ENCODE assay signal across 11 cellular contexts in the genomic region with DNA sequence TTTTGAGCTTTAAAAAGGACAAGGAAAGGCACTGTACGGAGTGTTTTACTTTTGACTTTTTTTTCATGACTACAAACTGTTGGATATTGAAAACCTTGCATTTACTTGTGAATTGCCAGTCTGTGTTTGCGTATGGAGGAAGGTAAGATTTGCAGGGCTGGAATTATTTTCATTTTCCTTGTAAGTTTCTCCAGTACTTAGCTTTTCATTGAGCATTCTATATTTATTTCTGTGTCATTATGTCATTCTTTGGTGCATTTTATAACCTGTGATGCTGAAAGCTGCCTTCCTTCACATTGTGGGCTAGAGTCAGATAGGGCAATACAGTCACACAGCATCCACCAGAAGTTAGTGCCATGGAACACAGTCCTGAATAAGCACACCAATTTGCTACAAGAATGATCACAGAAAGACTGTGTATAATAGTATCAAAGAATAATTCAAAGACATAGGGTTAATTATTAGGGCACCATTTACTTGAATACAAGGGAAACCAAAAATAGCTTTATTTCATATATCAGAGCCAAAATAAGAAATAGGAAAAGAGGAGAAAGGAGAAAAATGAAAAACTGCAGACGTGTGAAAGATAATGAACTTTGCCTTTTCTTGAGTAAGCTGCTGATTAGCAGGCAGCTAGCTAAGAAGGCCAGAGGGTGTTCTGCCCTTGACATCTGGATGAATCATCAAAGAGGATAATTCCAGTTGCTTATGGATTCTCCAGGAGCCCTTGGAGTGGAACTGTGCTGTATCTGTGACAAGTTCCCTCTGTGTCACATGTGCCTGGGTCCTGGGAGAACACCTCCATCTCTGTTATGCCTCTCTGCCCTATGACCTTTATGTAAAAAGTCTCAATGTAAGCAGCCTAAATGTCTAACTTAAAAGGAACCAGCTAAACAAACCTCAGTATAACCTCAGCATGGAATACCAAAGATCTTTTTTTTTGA. TPM values are rescaled to one million over a fixed set of nuclear protein-coding genes. Genes with fewer than 3 reads are reported as not detected.
A peak's percentile ranks its signal among the peaks of the same experiment; 100 is the strongest.
DNase-seq lines count a peak whose midpoint lies in the region; ATAC-seq, FAIRE-seq and TF ChIP-seq lines count a peak whose summit lies in the region.
"Had no signal": no experiment of that assay in that cellular context is flagged by ENCODE, and none has a peak within 500 bp of the region (broad histone marks: within the 10 kb centered on the region; RNA-seq: fewer than 3 reads in every experiment).

No MANE protein-coding gene starts in this region.

- peak; percentile 82 for TF ChIP-seq POLR2A in erythroblast (IDR thresholded peaks at IDR 0.05; ENCODE audit: low read length)

- ATAC-seq in HG02588 (IDR thresholded peaks at IDR 0.05; ENCODE audit: unreplicated experiment) (no peak), HG03442 (IDR thresholded peaks at IDR 0.05; ENCODE audit: unreplicated experiment) (no peak)
- ATAC-seq: WTC11 had no signal

- peak overlapping the region; percentile 78 for H3K27ac Mint-ChIP-seq in osteocyte (ENCODE audit: unreplicated experiment)
- H3K27ac Mint-ChIP-seq: WTC11 had no signal

- DNase-seq in D341Med (ENCODE audit: low spot score) (peak; percentile 40), RCC 7860 (ENCODE audit: low spot score) (peak; percentile 62), erythroblast (lab: John Stamatoyannopoulos, UW) (peak; percentile 75 to 78), osteocyte (ENCODE audit: extremely low spot score, unreplicated experiment) (no peak), SW 1271 (lab: John Stamatoyannopoulos, UW) (no peak), SHP77 treated with DMSO at 0.1 percent for 48 hours (lab: John Stamatoyannopoulos, UW) (no peak)
- DNase-seq: stimulated activated CD4-positive, alpha-beta T cell treated with anti-CD3 and anti-CD28 coated beads, Interleukin-1b, Interleukin-23, amount 100 ng/mL, for 48 hours had no signal

- H3K4me1 Mint-ChIP-seq in osteocyte (ENCODE audit: unreplicated experiment): peaks cover 25% of the 10 kb centered on the region
- H3K4me1 Mint-ChIP-seq: WTC11 had no signal

- H3K4me3 Mint-ChIP-seq in osteocyte (ENCODE audit: unreplicated experiment): no peak overlapping the region
- H3K4me3 Mint-ChIP-seq: WTC11 had no signal

- no peaks in the 10 kb centered on the region for H3K36me3 Mint-ChIP-seq in osteocyte (ENCODE audit: unreplicated experiment)
- H3K36me3 Mint-ChIP-seq: WTC11 had no signal

- no peaks in the 10 kb centered on the region for H3K9me3 Mint-ChIP-seq in osteocyte (ENCODE audit: unreplicated experiment)
- H3K9me3 Mint-ChIP-seq: WTC11 had no signal

- peak; percentile 47 for FAIRE-seq in RCC 7860 (lab: Jason Lieb, UNC)
- FAIRE-seq: endometrium had no signal

- no peaks in the 10 kb centered on the region for H3K27me3 Mint-ChIP-seq in osteocyte (ENCODE audit: unreplicated experiment)

- no peak for TF ChIP-seq CTCF in osteocyte (IDR thresholded peaks at IDR 0.05)

RNA-seq across cellular contexts. Expression of a gene that starts 8.0 kb away (rescaled TPM):
- total RNA-seq in osteocyte: 31.6 and 39.0 TPM in 2 replicates

Comparison
In these comparisons a context has a peak if more than half of its experiments do, and no peak if none do; other contexts are left out.
1. DNase-seq: peak in D341Med (single experiment), RCC 7860 (single experiment) and erythroblast (2 of 2); none in osteocyte (single experiment), SW 1271 (0 of 2) and SHP77 treated with DMSO at 0.1 percent for 48 hours (single experiment).